ENCODE assay signal across 7 cellular contexts in genomic region chr1:232949636-232950196, GRCh38. TPM values are rescaled to one million over a fixed set of nuclear protein-coding genes. Genes with fewer than 3 reads are reported as not detected.
DNase-seq lines count a peak whose midpoint lies in the region; ATAC-seq and TF ChIP-seq lines count a peak whose summit lies in the region.

No MANE protein-coding gene starts in this region.

- WGBS in iPS DF 6.9 (ENCODE audit: insufficient coverage, insufficient read length) = no CpG with 5 or more reads among the region's 5 CpGs

- H3K27me3 ChIP-seq in iPS DF 6.9 (ENCODE audit: control insufficient read depth, insufficient read depth, low read length) = no peaks in the 10 kb centered on the region

- H3K9me3 ChIP-seq in HEK293 (ENCODE audit: control insufficient read depth, insufficient read depth, low read depth, low read length) = no peaks in the 10 kb centered on the region
- H3K9me3 ChIP-seq in iPS DF 6.9 (ENCODE audit: control insufficient read depth, insufficient read depth, low read length) = no peaks in the 10 kb centered on the region

- H3K4me3 Mint-ChIP-seq in activated CD4-positive, alpha-beta memory T cell treated with anti-CD3 and anti-CD28 coated beads for 36 hours = peak overlapping the region; percentile 93
- H3K4me3 Mint-ChIP-seq in stimulated activated memory B cell treated with anti-CD40 and anti-IgM and Interleukin-4, amounts not matched to agents 10 μg/mL and 1 μg/mL and 100 μg/mL, for 72 hours = peak overlapping the region; percentile 97

- H3K27ac ChIP-seq in HEK293 (ENCODE audit: extremely low read depth, low read depth, low read length) = peak overlapping the region; percentile 78
- no peak overlapping the region for H3K27ac ChIP-seq in iPS DF 6.9 (ENCODE audit: low read length)

- no peak for ATAC-seq in stimulated activated memory B cell treated with anti-CD40 and anti-IgM and Interleukin-4, amounts not matched to agents 10 μg/mL and 1 μg/mL and 100 μg/mL, for 72 hours
- ATAC-seq in HG02763 (IDR thresholded peaks at IDR 0.05; ENCODE audit: unreplicated experiment) = no peak

- CTCF ChIA-PET in HEK293 (lab: Yijun Ruan, JAX) = interaction anchor here (0.6 to 1.2 kb wide), 3 partner anchors 114 to 319 kb away, joined by 3 to 5 read pairs (median 4); no protein-coding TSS in a partner anchor
- CTCF ChIA-PET in activated CD4-positive, alpha-beta memory T cell treated with anti-CD3 and anti-CD28 coated beads for 36 hours (lab: Charles Lee) = no interaction called here

- no peaks in the 10 kb centered on the region for H3K27me3 Mint-ChIP-seq in activated CD4-positive, alpha-beta memory T cell treated with anti-CD3 and anti-CD28 coated beads for 36 hours
- H3K27me3 Mint-ChIP-seq in stimulated activated memory B cell treated with anti-CD40 and anti-IgM and Interleukin-4, amounts not matched to agents 10 μg/mL and 1 μg/mL and 100 μg/mL, for 72 hours = no peaks in the 10 kb centered on the region

- DNase-seq in activated CD4-positive, alpha-beta memory T cell treated with anti-CD3 and anti-CD28 coated beads for 36 hours = no peak
- DNase-seq in iPS DF 6.9 (ENCODE audit: low read depth, low spot score) = no peak
- no peak for DNase-seq in amygdala (lab: John Stamatoyannopoulos, UW)
- no peak for DNase-seq in DMS 273 treated with DMSO at 0.1 percent for 48 hours (lab: John Stamatoyannopoulos, UW)

- H3K36me3 ChIP-seq in HEK293 (ENCODE audit: control insufficient read depth in 2 of 2, insufficient read depth in 1 of 2, low read length in 2 of 2) (peaks cover 0 to 3% of the 10 kb centered on the region in 2 experiments; a peak in 2 of 3 replicates), iPS DF 6.9 (ENCODE audit: control insufficient read depth, insufficient read depth, low read length) (no peaks in the 10 kb centered on the region)

- no peaks in the 10 kb centered on the region for H3K9me3 Mint-ChIP-seq in activated CD4-positive, alpha-beta memory T cell treated with anti-CD3 and anti-CD28 coated beads for 36 hours
- H3K9me3 Mint-ChIP-seq in stimulated activated memory B cell treated with anti-CD40 and anti-IgM and Interleukin-4, amounts not matched to agents 10 μg/mL and 1 μg/mL and 100 μg/mL, for 72 hours = no peaks in the 10 kb centered on the region

- H3K4me1 Mint-ChIP-seq in activated CD4-positive, alpha-beta memory T cell treated with anti-CD3 and anti-CD28 coated beads for 36 hours (ENCODE audit: low read depth) = peaks cover 34% of the 10 kb centered on the region
- H3K4me1 Mint-ChIP-seq in stimulated activated memory B cell treated with anti-CD40 and anti-IgM and Interleukin-4, amounts not matched to agents 10 μg/mL and 1 μg/mL and 100 μg/mL, for 72 hours = peaks cover 41% of the 10 kb centered on the region

- H3K4me1 ChIP-seq in HEK293 (ENCODE audit: control insufficient read depth, insufficient read depth, low read length) (peaks cover 17% of the 10 kb centered on the region), iPS DF 6.9 (ENCODE audit: control insufficient read depth, insufficient read depth, low read length) (no peaks in the 10 kb centered on the region; the same call in 1 of the 2 replicates)

- no peak for TF ChIP-seq CTCF in HEK293 (tag by site-specific recombination; IDR thresholded peaks at IDR 0.05)

- intact Hi-C loops in activated CD4-positive, alpha-beta memory T cell treated with anti-CD3 and anti-CD28 coated beads for 36 hours (cut with micrococcal nuclease) = loop anchor here (2.0 to 5.0 kb wide), 3 partner anchors 37 to 319 kb away; partner anchors contain the start of genes MAP10 and SIPA1L2

- H3K36me3 Mint-ChIP-seq in activated CD4-positive, alpha-beta memory T cell treated with anti-CD3 and anti-CD28 coated beads for 36 hours = peaks cover 4% of the 10 kb centered on the region
- H3K36me3 Mint-ChIP-seq in stimulated activated memory B cell treated with anti-CD40 and anti-IgM and Interleukin-4, amounts not matched to agents 10 μg/mL and 1 μg/mL and 100 μg/mL, for 72 hours = peaks cover 9% of the 10 kb centered on the region

- POLR2A ChIA-PET in HEK293 (lab: Yijun Ruan, JAX) = interaction anchor here (0.9 to 2.0 kb wide), 7 partner anchors 21 to 320 kb away, joined by 3 to 9 read pairs (median 4); partner anchors contain the start of gene SIPA1L2
- POLR2A ChIA-PET in activated CD4-positive, alpha-beta memory T cell treated with anti-CD3 and anti-CD28 coated beads for 36 hours (lab: Charles Lee) = interaction anchor here (1.0 to 1.3 kb wide), 2 partner anchors 26 to 144 kb away, joined by 3 read pairs; partner anchors contain the start of gene MAP10

- peak overlapping the region; percentile 91 for H3K4me3 ChIP-seq in HEK293 (ENCODE audit: low read depth, low read length)
- H3K4me3 ChIP-seq in iPS DF 6.9 (ENCODE audit: low read length) = peak overlapping the region; percentile 97; the same call in 1 of the 2 replicates

- peak overlapping the region; percentile 89 for H3K27ac Mint-ChIP-seq in activated CD4-positive, alpha-beta memory T cell treated with anti-CD3 and anti-CD28 coated beads for 36 hours
- peak overlapping the region; percentile 89 for H3K27ac Mint-ChIP-seq in stimulated activated memory B cell treated with anti-CD40 and anti-IgM and Interleukin-4, amounts not matched to agents 10 μg/mL and 1 μg/mL and 100 μg/mL, for 72 hours

TF ChIP-seq in HEK293, 187 proteins besides CTCF, POLR2A, EP300 and RAD21 (continues in another document):
- TF ChIP-seq BCL11B (tag by site-specific recombination; IDR thresholded peaks at IDR 0.05; ENCODE audit: low read depth) (no peak), ZNF623 (tag by site-specific recombination; IDR thresholded peaks at IDR 0.05) (no peak), INSM2 (tag by site-specific recombination; IDR thresholded peaks at IDR 0.05) (peak; percentile 63), PRDM1 (tag by site-specific recombination; IDR thresholded peaks at IDR 0.05) (no peak), ZBTB44 (tag by site-specific recombination; IDR thresholded peaks at IDR 0.05) (0 out of 2 replicates have a peak, but pooled peaks have one; percentile 22), ZNF510 (tag by site-specific recombination; IDR thresholded peaks at IDR 0.05; ENCODE audit: insufficient replicate concordance) (no peak), OSR2 (tag by site-specific recombination; IDR thresholded peaks at IDR 0.05) (no peak), ZNF16 (tag by site-specific recombination; IDR thresholded peaks at IDR 0.05; ENCODE audit: low read depth) (no peak), ZNF2 (tag by site-specific recombination; IDR thresholded peaks at IDR 0.05) (0 out of 2 replicates have a peak, but pooled peaks have one; percentile 39), ZNF664 (tag by site-specific recombination; IDR thresholded peaks at IDR 0.05) (no peak), ZNF585B (tag by site-specific recombination; IDR thresholded peaks at IDR 0.05) (no peak), MZF1 (tag by site-specific recombination; IDR thresholded peaks at IDR 0.05; ENCODE audit: borderline replicate concordance) (no peak), ZNF350 (tag by site-specific recombination; IDR thresholded peaks at IDR 0.05) (no peak), ZNF660 (tag by site-specific recombination; IDR thresholded peaks at IDR 0.05) (peak; percentile 75; the same call in 1 of the 2 replicates), ZNF394 (tag by site-specific recombination; IDR thresholded peaks at IDR 0.05; ENCODE audit: borderline replicate concordance) (no peak)

RNA-seq across cellular contexts. Expression of gene NTPCR, which starts 0.7 kb away (rescaled TPM):
- 10 to 100 TPM; 41.7 to 45.0 TPM for total RNA-seq in activated CD4-positive, alpha-beta memory T cell treated with anti-CD3 and anti-CD28 coated beads for 36 hours
